In genomic region chr6:89895273-89895874, GRCh38 we compare ENCODE assay signal across 9 cellular contexts. TPM values are rescaled to one million over a fixed set of nuclear protein-coding genes. Genes with fewer than 3 reads are reported as not detected.
DNase-seq lines count a peak whose midpoint lies in the region; ATAC-seq and TF ChIP-seq lines count a peak whose summit lies in the region.
"Had no signal": no experiment of that assay in that cellular context is flagged by ENCODE, and none has a peak within 500 bp of the region (broad histone marks: within the 10 kb centered on the region; RNA-seq: fewer than 3 reads in every experiment).

No MANE protein-coding gene starts in this region.

- no peak overlapping the region for H4K12ac ChIP-seq in trophoblast cell (ENCODE audit: low read depth, low read length)

- H3K9me3 ChIP-seq in HEK293 (ENCODE audit: control insufficient read depth, insufficient read depth, low read depth, low read length) (no peaks in the 10 kb centered on the region), RWPE2 (ENCODE audit: severe bottlenecking) (no peaks in the 10 kb centered on the region), trophoblast cell (ENCODE audit: insufficient read depth, low read depth, low read length) (no peaks in the 10 kb centered on the region), aorta (ENCODE audit: control insufficient read depth, low read length) (peaks cover 2% of the 10 kb centered on the region)

- WGBS in trophoblast cell (ENCODE audit: extremely low coverage, insufficient coverage, insufficient read length): no CpG with 5 or more reads among the region's 8 CpGs
- WGBS in aorta, 2 donors: 39% methylated on average over 8 of the region's 8 CpGs

- no peak overlapping the region for H2BK12ac ChIP-seq in trophoblast cell (ENCODE audit: low read length)

- no peaks in the 10 kb centered on the region for H3K79me2 ChIP-seq in trophoblast cell (ENCODE audit: control insufficient read depth, insufficient read depth, low read length, poor library complexity)

- no peak overlapping the region for H3K4me2 ChIP-seq in trophoblast cell (ENCODE audit: low read length)

- no peak overlapping the region for H3K18ac ChIP-seq in trophoblast cell (ENCODE audit: low read length)

- H3K9ac ChIP-seq in trophoblast cell (ENCODE audit: low read length): peak overlapping the region; percentile 42

- ATAC-seq in RWPE2 (ENCODE audit: low read depth) (peak; percentile 96), GM18858 (IDR thresholded peaks at IDR 0.05; ENCODE audit: unreplicated experiment) (no peak), aorta (ENCODE audit: low FRiP score) (no peak), GM19463 (IDR thresholded peaks at IDR 0.05; ENCODE audit: unreplicated experiment) (no peak)

- H3K36me3 ChIP-seq in HEK293 (ENCODE audit: control insufficient read depth in 2 of 2, insufficient read depth in 1 of 2, low read length in 2 of 2): no peaks in the 10 kb centered on the region
- H3K36me3 ChIP-seq in RWPE2 (ENCODE audit: low read depth): no peaks in the 10 kb centered on the region
- H3K36me3 ChIP-seq in trophoblast cell (ENCODE audit: control insufficient read depth in 1 of 2, insufficient read depth in 2 of 2, low read length in 2 of 2): no peaks in the 10 kb centered on the region
- no peaks in the 10 kb centered on the region for H3K36me3 ChIP-seq in aorta (ENCODE audit: control insufficient read depth in 1 of 2, insufficient read depth in 2 of 2, low read length in 1 of 2)

- H3K27ac ChIP-seq in HEK293 (ENCODE audit: extremely low read depth, low read depth, low read length): no peak overlapping the region
- no peak overlapping the region for H3K27ac ChIP-seq in RWPE2 (ENCODE audit: poor library complexity, severe bottlenecking)
- no peak overlapping the region for H3K27ac ChIP-seq in trophoblast cell (ENCODE audit: low read depth, low read length)
- H3K27ac ChIP-seq in aorta (ENCODE audit: low read depth in 1 of 2, low read length in 2 of 2): no peak overlapping the region
- no peak overlapping the region for H3K27ac ChIP-seq in caudate nucleus (ENCODE audit: low read depth, low read length)

- H3K14ac ChIP-seq in trophoblast cell (ENCODE audit: low read length): no peak overlapping the region

- H3K4me1 ChIP-seq in HEK293 (ENCODE audit: control insufficient read depth, insufficient read depth, low read length) (no peaks in the 10 kb centered on the region), RWPE2 (ENCODE audit: insufficient read depth, poor library complexity, severe bottlenecking) (no peaks in the 10 kb centered on the region), trophoblast cell (ENCODE audit: control insufficient read depth in 1 of 2, insufficient read depth in 2 of 2, low read length in 2 of 2) (no peaks in the 10 kb centered on the region), aorta (ENCODE audit: control insufficient read depth in 1 of 2, insufficient read depth in 2 of 2, low read length in 2 of 2) (no peaks in the 10 kb centered on the region)

- H2BK5ac ChIP-seq in trophoblast cell (ENCODE audit: low read depth, low read length, poor library complexity): no peak overlapping the region

- H3K27me3 ChIP-seq in RWPE2 (ENCODE audit: insufficient read depth, poor library complexity, severe bottlenecking): no peaks in the 10 kb centered on the region
- H3K27me3 ChIP-seq in trophoblast cell (ENCODE audit: insufficient read depth, low read length): no peaks in the 10 kb centered on the region
- H3K27me3 ChIP-seq in aorta (ENCODE audit: control insufficient read depth in 1 of 2, insufficient read depth in 2 of 2, low read length in 1 of 2): peaks cover 0 to 2% of the 10 kb centered on the region in 2 donors

- POLR2A ChIA-PET in HEK293 (lab: Yijun Ruan, JAX): interaction anchor here (1.0 kb wide), 1 partner anchor 76 kb away, joined by 3 read pairs; the partner anchor contains the start of gene MDN1

- H3K4me3 ChIP-seq in HEK293 (ENCODE audit: low read depth, low read length) (no peak overlapping the region), RWPE2 (ENCODE audit: severe bottlenecking) (no peak overlapping the region), fibroblast of the aortic adventitia (ENCODE audit: low read depth, low read length) (no peak overlapping the region), trophoblast cell (ENCODE audit: low read depth, low read length) (no peak overlapping the region), aorta (ENCODE audit: low read length in 2 of 2) (no peak overlapping the region)

- intact Hi-C loops in aorta (cut with DNase I): no loop called here

- no peak overlapping the region for H4K8ac ChIP-seq in trophoblast cell (ENCODE audit: low read depth, low read length)

- H2BK120ac ChIP-seq in trophoblast cell (ENCODE audit: insufficient read depth, low read length, poor library complexity): no peak overlapping the region

- no peak overlapping the region for H2AK5ac ChIP-seq in trophoblast cell (ENCODE audit: low read length)

- DNase-seq in RWPE2 (ENCODE audit: low spot score): no peak
- DNase-seq in fibroblast of the aortic adventitia (ENCODE audit: low read depth): peak; percentile 53
- peak; percentile 23 to 60 for DNase-seq in trophoblast cell
- no peak for DNase-seq in aorta
- DNase-seq in caudate nucleus (lab: John Stamatoyannopoulos, UW): no peak

- CTCF ChIA-PET in HEK293 (lab: Yijun Ruan, JAX): interaction anchor here (0.8 kb wide), 1 partner anchor 21 kb away, joined by 3 read pairs; no protein-coding TSS in a partner anchor

- no peaks in the 10 kb centered on the region for H3K79me1 ChIP-seq in trophoblast cell (ENCODE audit: low read length)

- no peak overlapping the region for H3K4ac ChIP-seq in trophoblast cell (ENCODE audit: low read depth, low read length)

- no peak for TF ChIP-seq CTCF in HEK293 (tag by site-specific recombination; IDR thresholded peaks at IDR 0.05)
- no peak for TF ChIP-seq CTCF in RWPE2 (IDR thresholded peaks at IDR 0.05; ENCODE audit: poor library complexity, severe bottlenecking)
- no peak for TF ChIP-seq CTCF in fibroblast of the aortic adventitia (IDR thresholded peaks at IDR 0.05; ENCODE audit: insufficient read depth, low read length)

- no peak overlapping the region for H3K23ac ChIP-seq in trophoblast cell (ENCODE audit: low read length)

- H2AFZ ChIP-seq in trophoblast cell (ENCODE audit: insufficient read depth, low read length, poor library complexity): no peak overlapping the region

- H4K91ac ChIP-seq in trophoblast cell (ENCODE audit: low read depth, low read length): no peak overlapping the region

TF ChIP-seq in HEK293, 187 proteins besides CTCF, POLR2A, EP300 and RAD21 (continues in another document):
- TF ChIP-seq ZNF548 (tag by site-specific recombination; IDR thresholded peaks at IDR 0.05) (no peak), PBX3 (CRISPR knock-in tag; IDR thresholded peaks at IDR 0.05) (peak; percentile 89; the same call in 1 of the 2 replicates), TRIM28 (IDR thresholded peaks at IDR 0.05; ENCODE audit: borderline replicate concordance, low read length) (peak; percentile 31; the same call in 1 of the 2 replicates), ZNF654 (tag by site-specific recombination; IDR thresholded peaks at IDR 0.05; ENCODE audit: low read depth) (no peak), ZNF169 (tag by site-specific recombination; IDR thresholded peaks at IDR 0.05) (no peak), HOXA7 (CRISPR knock-in tag; IDR thresholded peaks at IDR 0.05; ENCODE audit: borderline replicate concordance) (peak; percentile 71; the same call in 1 of the 2 replicates), ZNF274 (IDR thresholded peaks at IDR 0.05; ENCODE audit: low read length) (no peak), ZNF274 (tag by site-specific recombination; IDR thresholded peaks at IDR 0.05; ENCODE audit: borderline replicate concordance) (no peak)
- TF ChIP-seq, protein P1, sequence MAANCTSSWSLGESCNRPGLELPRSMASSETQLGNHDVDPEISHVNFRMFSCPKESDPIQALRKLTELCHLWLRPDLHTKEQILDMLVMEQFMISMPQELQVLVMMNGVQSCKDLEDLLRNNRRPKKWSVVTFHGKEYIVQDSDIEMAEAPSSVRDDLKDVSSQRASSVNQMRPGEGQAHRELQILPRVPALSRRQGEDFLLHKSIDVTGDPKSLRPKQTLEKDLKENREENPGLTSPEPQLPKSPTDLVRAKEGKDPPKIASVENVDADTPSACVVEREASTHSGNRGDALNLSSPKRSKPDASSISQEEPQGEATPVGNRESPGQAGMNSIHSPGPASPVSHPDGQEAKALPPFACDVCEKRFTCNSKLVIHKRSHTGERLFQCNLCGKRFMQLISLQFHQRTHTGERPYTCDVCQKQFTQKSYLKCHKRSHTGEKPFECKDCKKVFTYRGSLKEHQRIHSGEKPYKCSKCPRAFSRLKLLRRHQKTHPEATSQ (tag by site-specific recombination; IDR thresholded peaks at IDR 0.05): no peak
- TF ChIP-seq, protein P2, sequence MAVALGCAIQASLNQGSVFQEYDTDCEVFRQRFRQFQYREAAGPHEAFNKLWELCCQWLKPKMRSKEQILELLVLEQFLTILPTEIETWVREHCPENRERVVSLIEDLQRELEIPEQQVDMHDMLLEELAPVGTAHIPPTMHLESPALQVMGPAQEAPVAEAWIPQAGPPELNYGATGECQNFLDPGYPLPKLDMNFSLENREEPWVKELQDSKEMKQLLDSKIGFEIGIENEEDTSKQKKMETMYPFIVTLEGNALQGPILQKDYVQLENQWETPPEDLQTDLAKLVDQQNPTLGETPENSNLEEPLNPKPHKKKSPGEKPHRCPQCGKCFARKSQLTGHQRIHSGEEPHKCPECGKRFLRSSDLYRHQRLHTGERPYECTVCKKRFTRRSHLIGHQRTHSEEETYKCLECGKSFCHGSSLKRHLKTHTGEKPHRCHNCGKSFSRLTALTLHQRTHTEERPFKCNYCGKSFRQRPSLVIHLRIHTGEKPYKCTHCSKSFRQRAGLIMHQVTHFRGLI (tag by site-specific recombination; IDR thresholded peaks at IDR 0.05): no peak
- TF ChIP-seq, protein P3, sequence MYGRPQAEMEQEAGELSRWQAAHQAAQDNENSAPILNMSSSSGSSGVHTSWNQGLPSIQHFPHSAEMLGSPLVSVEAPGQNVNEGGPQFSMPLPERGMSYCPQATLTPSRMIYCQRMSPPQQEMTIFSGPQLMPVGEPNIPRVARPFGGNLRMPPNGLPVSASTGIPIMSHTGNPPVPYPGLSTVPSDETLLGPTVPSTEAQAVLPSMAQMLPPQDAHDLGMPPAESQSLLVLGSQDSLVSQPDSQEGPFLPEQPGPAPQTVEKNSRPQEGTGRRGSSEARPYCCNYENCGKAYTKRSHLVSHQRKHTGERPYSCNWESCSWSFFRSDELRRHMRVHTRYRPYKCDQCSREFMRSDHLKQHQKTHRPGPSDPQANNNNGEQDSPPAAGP (tag by site-specific recombination; IDR thresholded peaks at IDR 0.05): no peak

RNA-seq across cellular contexts. Expression of gene GJA10, which starts 1.1 kb away (rescaled TPM):
- total RNA-seq in fibroblast of the aortic adventitia (ENCODE audit: low replicate concordance) (not detected in 2 replicates), aorta (not detected)
- not detected in 2 replicates for polyA plus RNA-seq in trophoblast cell (2013)
- not detected for polyA plus RNA-seq in aorta
- total RNA-seq: mesothelial cell of epicardium had no signal

Comparison
In these comparisons a context has a peak if more than half of its experiments do, and no peak if none do; other contexts are left out.
1. DNase-seq: peak in fibroblast of the aortic adventitia (single experiment) and trophoblast cell (2 of 2); none in RWPE2 (single experiment), aorta (0 of 2) and caudate nucleus (0 of 61).